26 cellular contexts compared by ENCODE assay signal in genomic region chr9:99030610-99031009, GRCh38.
A peak's percentile ranks its signal among the peaks of the same experiment; 100 is the strongest.
DNase-seq lines count a peak whose midpoint lies in the region; ATAC-seq and TF ChIP-seq lines count a peak whose summit lies in the region.
"Had no signal": no experiment of that assay in that cellular context is flagged by ENCODE, and none has a peak within 500 bp of the region (broad histone marks: within the 10 kb centered on the region; RNA-seq: fewer than 3 reads in every experiment).

No MANE protein-coding gene starts in this region.

- H3K4me1 ChIP-seq in MM.1S (ENCODE audit: low read length): peaks cover 23% of the 10 kb centered on the region
- H3K4me1 ChIP-seq in esophagus muscularis mucosa: peaks cover 0 to 23% (median 14%) of the 10 kb centered on the region in 4 donors
- H3K4me1 ChIP-seq in rectal smooth muscle tissue (ENCODE audit: control insufficient read depth, insufficient read depth, low read length): no peaks in the 10 kb centered on the region
- H3K4me1 ChIP-seq in body of pancreas: no peaks in the 10 kb centered on the region
- H3K4me1 ChIP-seq in suprapubic skin: no peaks in the 10 kb centered on the region
- H3K4me1 ChIP-seq: foreskin keratinocyte, prostate gland had no signal

- peak overlapping the region; percentile 16; the same call in 1 of the 2 replicates for H3K4me2 ChIP-seq in MM.1S (ENCODE audit: low read depth, low read length)

- 0 out of 2 replicates have a peak overlapping the region, but pooled peaks have one; percentile 28 for H2AFZ ChIP-seq in MM.1S (ENCODE audit: low read length)

- no peak for DNase-seq in AG04450 (ENCODE audit: low read depth, low spot score)
- peak; percentile 35 for DNase-seq in MM.1S
- DNase-seq in esophagus muscularis mucosa (ENCODE audit: extremely low spot score): no peak
- DNase-seq in activated CD4-positive, alpha-beta T cell treated with anti-CD3 and anti-CD28 coated beads, Interleukin-2, amount 10 ng/mL, durations not matched to agents 7 days and 5 days: no peak
- DNase-seq in body of pancreas: no peak
- DNase-seq in suprapubic skin (ENCODE audit: low spot score in 2 of 2): no peak
- DNase-seq: activated CD4-positive, alpha-beta T cell treated with anti-CD3 and anti-CD28 coated beads for 4 hours; activated naive CD4-positive, alpha-beta T cell treated with anti-CD3 and anti-CD28 coated beads, Interleukin-2, amount 50 U/mL, for 16 hours; aorta; Calu3; cerebellar nuclear complex; hypothalamus; left ventricle myocardium superior; mucosa of descending colon; NCI-H1930; NCI-H69; stimulated activated CD4-positive, alpha-beta T cell treated with anti-CD3 and anti-CD28 coated beads, Interleukin-4, amount 100 ng/mL, for 1 hour; stimulated activated naive CD8-positive, alpha-beta T cell treated with anti-CD3 and anti-CD28 coated beads, Interleukin-15, Interleukin-2, amounts not matched to agents 100 U/mL and 50 U/mL, for 24 hours; SW 1271 had no signal

- TF ChIP-seq CTCF in AG04450 (IDR thresholded peaks at IDR 0.05; ENCODE audit: low read depth, low read length) (no peak), MM.1S (IDR thresholded peaks at IDR 0.05; ENCODE audit: low read length) (no peak), esophagus muscularis mucosa (IDR thresholded peaks at IDR 0.05) (no peak), body of pancreas (IDR thresholded peaks at IDR 0.05) (no peak), suprapubic skin (IDR thresholded peaks at IDR 0.05) (no peak)

- H3K9me2 ChIP-seq in MM.1S (replicated peaks; ENCODE audit: insufficient read depth, low read length): no peaks in the 10 kb centered on the region

- peaks cover 2% of the 10 kb centered on the region for H3K27me3 Mint-ChIP-seq in activated CD4-positive, alpha-beta T cell treated with anti-CD3 and anti-CD28 coated beads, Interleukin-2, amount 10 ng/mL, durations not matched to agents 7 days and 5 days

- H3K9me3 ChIP-seq in AG04450 (ENCODE audit: control insufficient read depth, insufficient read depth, low read length): no peaks in the 10 kb centered on the region; the same call in 1 of the 2 replicates
- H3K9me3 ChIP-seq in MM.1S (replicated peaks; ENCODE audit: insufficient read depth, low read length): no peaks in the 10 kb centered on the region
- no peaks in the 10 kb centered on the region for H3K9me3 ChIP-seq in esophagus muscularis mucosa
- no peaks in the 10 kb centered on the region for H3K9me3 ChIP-seq in body of pancreas
- H3K9me3 ChIP-seq in suprapubic skin: no peaks in the 10 kb centered on the region
- H3K9me3 ChIP-seq: mucosa of descending colon, prostate gland had no signal

- no peak overlapping the region for H3K9ac ChIP-seq in MM.1S (ENCODE audit: low read length)
- H3K9ac ChIP-seq in rectal smooth muscle tissue (ENCODE audit: low read length): no peak overlapping the region

- H3K4me1 Mint-ChIP-seq in activated CD4-positive, alpha-beta T cell treated with anti-CD3 and anti-CD28 coated beads, Interleukin-2, amount 10 ng/mL, durations not matched to agents 7 days and 5 days: peaks cover 52% of the 10 kb centered on the region

- H3K27ac Mint-ChIP-seq in activated CD4-positive, alpha-beta T cell treated with anti-CD3 and anti-CD28 coated beads, Interleukin-2, amount 10 ng/mL, durations not matched to agents 7 days and 5 days: no peak overlapping the region
- H3K27ac Mint-ChIP-seq: activated T-helper 1 cell treated with anti-CD3 and anti-CD28 coated beads, Interleukin-12 subunit alpha, Interleukin-12 subunit beta, Interleukin-2, Interleukin-4 antibody, amounts not matched to agents 30 ng/mL and 10 ng/mL and 1 ng/mL, durations not matched to agents 14 hours and 24 hours and 36 hours had no signal

- no peaks in the 10 kb centered on the region for H3K9me3 Mint-ChIP-seq in activated CD4-positive, alpha-beta T cell treated with anti-CD3 and anti-CD28 coated beads, Interleukin-2, amount 10 ng/mL, durations not matched to agents 7 days and 5 days
- H3K9me3 Mint-ChIP-seq: activated T-helper 1 cell treated with anti-CD3 and anti-CD28 coated beads, Interleukin-12 subunit alpha, Interleukin-12 subunit beta, Interleukin-2, Interleukin-4 antibody, amounts not matched to agents 30 ng/mL and 10 ng/mL and 1 ng/mL, durations not matched to agents 14 hours and 24 hours and 36 hours had no signal

- H3K4me3 ChIP-seq in AG04450 (ENCODE audit: low read depth, low read length) (no peak overlapping the region), MM.1S (ENCODE audit: low read length) (no peak overlapping the region), esophagus muscularis mucosa (no peak overlapping the region), rectal smooth muscle tissue (ENCODE audit: low read length) (no peak overlapping the region), body of pancreas (no peak overlapping the region), suprapubic skin (no peak overlapping the region)
- H3K4me3 ChIP-seq: mucosa of descending colon, prostate gland had no signal

- WGBS in esophagus muscularis mucosa: 76% methylated on average over 1 of the region's 1 CpG
- WGBS in body of pancreas, 2 donors: 79% methylated on average over 1 of the region's 1 CpG
- 80% methylated on average over 1 of the region's 1 CpG for WGBS in suprapubic skin

- TF ChIP-seq EP300 in esophagus muscularis mucosa (IDR thresholded peaks at IDR 0.05) (no peak), suprapubic skin (IDR thresholded peaks at IDR 0.05) (no peak)

- H3K4me3 Mint-ChIP-seq in activated CD4-positive, alpha-beta T cell treated with anti-CD3 and anti-CD28 coated beads, Interleukin-2, amount 10 ng/mL, durations not matched to agents 7 days and 5 days: no peak overlapping the region
- H3K4me3 Mint-ChIP-seq: activated T-helper 1 cell treated with anti-CD3 and anti-CD28 coated beads, Interleukin-12 subunit alpha, Interleukin-12 subunit beta, Interleukin-2, Interleukin-4 antibody, amounts not matched to agents 30 ng/mL and 10 ng/mL and 1 ng/mL, durations not matched to agents 14 hours and 24 hours and 36 hours had no signal

- H4K20me1 ChIP-seq in MM.1S (ENCODE audit: insufficient read depth, low read length): no peaks in the 10 kb centered on the region

- CTCF ChIA-PET in AG04450 (lab: Charles Lee): interaction anchor here (0.8 to 2.0 kb wide), 2 partner anchors 32 to 55 kb away, joined by 3 to 5 read pairs; no protein-coding TSS in a partner anchor
- CTCF ChIA-PET in activated CD4-positive, alpha-beta T cell treated with anti-CD3 and anti-CD28 coated beads, Interleukin-2, amount 10 ng/mL, durations not matched to agents 7 days and 5 days (lab: Charles Lee): interaction anchor here (0.8 to 1.5 kb wide), 4 partner anchors 9 to 110 kb away, joined by 3 to 4 read pairs (median 3); no protein-coding TSS in a partner anchor

- H3K27me3 ChIP-seq in AG04450 (ENCODE audit: control insufficient read depth, insufficient read depth, low read length): no peaks in the 10 kb centered on the region
- H3K27me3 ChIP-seq in MM.1S (replicated peaks; ENCODE audit: insufficient read depth, low read length): no peaks in the 10 kb centered on the region
- H3K27me3 ChIP-seq in esophagus muscularis mucosa: no peaks in the 10 kb centered on the region
- H3K27me3 ChIP-seq in rectal smooth muscle tissue (ENCODE audit: control insufficient read depth, insufficient read depth, low read length): no peaks in the 10 kb centered on the region
- H3K27me3 ChIP-seq in body of pancreas: no peaks in the 10 kb centered on the region
- no peaks in the 10 kb centered on the region for H3K27me3 ChIP-seq in suprapubic skin

- POLR2A ChIA-PET in AG04450 (lab: Yijun Ruan, JAX): interaction anchor here (0.8 to 2.1 kb wide), 7 partner anchors 9 to 73 kb away, joined by 3 to 26 read pairs (median 5); partner anchors contain the start of gene TGFBR1
- POLR2A ChIA-PET in activated CD4-positive, alpha-beta T cell treated with anti-CD3 and anti-CD28 coated beads, Interleukin-2, amount 10 ng/mL, durations not matched to agents 7 days and 5 days (lab: Charles Lee): interaction anchor here (0.6 kb wide), 1 partner anchor 115 kb away, joined by 4 read pairs; no protein-coding TSS in a partner anchor

- intact Hi-C loops in esophagus muscularis mucosa (cut with DNase I) (no loop called here), body of pancreas (cut with DNase I) (no loop called here)

- no peak for TF ChIP-seq POLR2A in esophagus muscularis mucosa (IDR thresholded peaks at IDR 0.05; ENCODE audit: low read depth)
- no peak for TF ChIP-seq POLR2A in body of pancreas (IDR thresholded peaks at IDR 0.05)
- TF ChIP-seq POLR2A in suprapubic skin (IDR thresholded peaks at IDR 0.05): no peak

- no peak for ATAC-seq in GM19467 (IDR thresholded peaks at IDR 0.05; ENCODE audit: unreplicated experiment)
- no peak for ATAC-seq in body of pancreas
- ATAC-seq: foreskin keratinocyte; mucosa of descending colon; stimulated activated naive CD8-positive, alpha-beta T cell treated with anti-CD3 and anti-CD28 coated beads, Interleukin-15, Interleukin-2, amounts not matched to agents 100 U/mL and 50 U/mL, for 24 hours had no signal

- no peaks in the 10 kb centered on the region for H3F3A ChIP-seq in MM.1S (ENCODE audit: insufficient read depth, low read length)

- H3K27ac ChIP-seq in AG04450 (ENCODE audit: low read depth, low read length) (peak overlapping the region; percentile 92), MM.1S (ENCODE audit: low read length) (no peak overlapping the region), esophagus muscularis mucosa (replicated peaks in 1 of 4) (peak overlapping the region; percentile 34 to 73 (median 66)), rectal smooth muscle tissue (ENCODE audit: low read depth, low read length) (peak overlapping the region; percentile 42), body of pancreas (no peak overlapping the region), suprapubic skin (no peak overlapping the region)
- H3K27ac ChIP-seq: C4-2B, epithelial cell of prostate, foreskin keratinocyte, prostate gland had no signal

- no peaks in the 10 kb centered on the region for H3K36me3 Mint-ChIP-seq in activated CD4-positive, alpha-beta T cell treated with anti-CD3 and anti-CD28 coated beads, Interleukin-2, amount 10 ng/mL, durations not matched to agents 7 days and 5 days (ENCODE audit: low read depth)

- no peaks in the 10 kb centered on the region for H3K79me2 ChIP-seq in MM.1S (ENCODE audit: low read length)

- H3K36me3 ChIP-seq in MM.1S (replicated peaks; ENCODE audit: insufficient read depth, low read length) (no peaks in the 10 kb centered on the region), esophagus muscularis mucosa (peaks cover 20 to 57% (median 36%) of the 10 kb centered on the region in 4 donors), rectal smooth muscle tissue (ENCODE audit: control insufficient read depth, insufficient read depth, low read length) (peaks cover 7% of the 10 kb centered on the region), body of pancreas (replicated peaks in 1 of 2; ENCODE audit: insufficient read depth in 1 of 2, low read depth in 2 of 2) (no peaks in the 10 kb centered on the region), suprapubic skin (peaks cover 3% of the 10 kb centered on the region)
- H3K36me3 ChIP-seq: prostate gland had no signal

Comparison
In these comparisons a context has a peak if more than half of its experiments do, and no peak if none do; other contexts are left out.
1. H3K27ac ChIP-seq: peak in AG04450 (single experiment), esophagus muscularis mucosa (4 of 4) and rectal smooth muscle tissue (single experiment); none in MM.1S (single experiment), body of pancreas (0 of 4) and suprapubic skin (single experiment).